In genomic region chr2:174026122-174026845, GRCh38 we compare ENCODE assay signal across 1 cellular context.
TF ChIP-seq lines count a peak whose summit lies in the region.

No MANE protein-coding gene starts in this region.

TF ChIP-seq in WTC11, 78 proteins besides CTCF, POLR2A, EP300 and RAD21 (continued from another document):
- no peak for TF ChIP-seq KAT7 (CRISPR knock-in tag; IDR thresholded peaks at IDR 0.05; ENCODE audit: borderline replicate concordance)
- no peak for TF ChIP-seq NR2C2 (CRISPR knock-in tag; IDR thresholded peaks at IDR 0.05)
- TF ChIP-seq GABPB1 (CRISPR knock-in tag; IDR thresholded peaks at IDR 0.05), result no peak
- TF ChIP-seq E2F1 (CRISPR knock-in tag; IDR thresholded peaks at IDR 0.05), result no peak
- no peak for TF ChIP-seq TEAD4 (CRISPR knock-in tag; IDR thresholded peaks at IDR 0.05)
- TF ChIP-seq NR3C1 (CRISPR knock-in tag; conservative IDR thresholded peaks at IDR 0.05; ENCODE audit: low read depth), result no peak
- no peak for TF ChIP-seq TP53 (CRISPR knock-in tag; IDR thresholded peaks at IDR 0.05)
- no peak for TF ChIP-seq ZNF219 (CRISPR knock-in tag; IDR thresholded peaks at IDR 0.05; ENCODE audit: borderline replicate concordance)
- no peak for TF ChIP-seq HMGXB4 (CRISPR knock-in tag; IDR thresholded peaks at IDR 0.05)
- no peak for TF ChIP-seq ZMAT4 (CRISPR knock-in tag; IDR thresholded peaks at IDR 0.05)
TF ChIP-seq in WTC11: peak in this region for 0.
